In genomic region chr14:68554231-68554630, GRCh38 we compare ENCODE assay signal across 14 cellular contexts.
DNase-seq lines count a peak whose midpoint lies in the region; ATAC-seq and TF ChIP-seq lines count a peak whose summit lies in the region.
"Had no signal": no experiment of that assay in that cellular context is flagged by ENCODE, and none has a peak within 500 bp of the region (broad histone marks: within the 10 kb centered on the region; RNA-seq: fewer than 3 reads in every experiment).

No MANE protein-coding gene starts in this region.

- H2BK120ac ChIP-seq in neuronal stem cell (ENCODE audit: low read depth, low read length), result no peak overlapping the region

- POLR2A ChIA-PET in MCF 10A (lab: Yijun Ruan, JAX), result interaction anchor here (0.6 to 3.6 kb wide), 17 partner anchors 8 to 376 kb away, joined by 3 to 19 read pairs (median 4); partner anchors contain the start of gene ZFP36L1

- no peaks in the 10 kb centered on the region for H3K9me3 ChIP-seq in mammary epithelial cell (replicated peaks; ENCODE audit: insufficient read depth, low read length)
- peaks cover 2 to 8% of the 10 kb centered on the region in 2 donors for H3K9me3 ChIP-seq in neuronal stem cell (replicated peaks in 1 of 2; ENCODE audit: control insufficient read depth in 2 of 2, insufficient read depth in 1 of 2, low read depth in 1 of 2, low read length in 2 of 2)
- H3K9me3 ChIP-seq: adrenal gland, Caco-2, HAP-1 had no signal

- H3K4me2 ChIP-seq in mammary epithelial cell (ENCODE audit: insufficient read depth, low read depth, low read length) (no peak overlapping the region), neuronal stem cell (ENCODE audit: insufficient read depth, low read length, poor library complexity, severe bottlenecking) (no peak overlapping the region)

- intact Hi-C loops in MCF 10A (cut with micrococcal nuclease), result no loop called here
- intact Hi-C loops in mammary epithelial cell (cut with micrococcal nuclease), result no loop called here
- intact Hi-C loops in dendritic cell treated with granulocyte-macrophage colony-stimulating factor and Interleukin-4, amounts not matched to agents 40 ng/mL and 50 ng/mL, for 4 days (cut with micrococcal nuclease), result no loop called here

- no peak overlapping the region for H2AK5ac ChIP-seq in neuronal stem cell (ENCODE audit: low read depth, low read length)

- CTCF ChIA-PET in MCF 10A (lab: Yijun Ruan, JAX) (interaction anchor here (0.5 to 0.7 kb wide), 2 partner anchors 21 to 234 kb away, joined by 3 read pairs; no protein-coding TSS in a partner anchor), mammary epithelial cell (lab: Charles Lee; ENCODE audit: low non-redundant PET) (no interaction called here)

- H4K91ac ChIP-seq in neuronal stem cell (ENCODE audit: low read depth, low read length, poor library complexity), result no peak overlapping the region

- H3K27me3 ChIP-seq in mammary epithelial cell (ENCODE audit: insufficient read depth, low read length) (no peaks in the 10 kb centered on the region), neuronal stem cell (ENCODE audit: control insufficient read depth in 3 of 3, insufficient read depth in 3 of 3, low read depth in 1 of 3, low read length in 3 of 3) (no peaks in the 10 kb centered on the region)
- H3K27me3 ChIP-seq: adrenal gland had no signal

- no peaks in the 10 kb centered on the region for H3K9me3 Mint-ChIP-seq in MCF 10A (ENCODE audit: unreplicated experiment)
- no peaks in the 10 kb centered on the region for H3K9me3 Mint-ChIP-seq in dendritic cell treated with granulocyte-macrophage colony-stimulating factor and Interleukin-4, amounts not matched to agents 40 ng/mL and 50 ng/mL, for 4 days
- H3K9me3 Mint-ChIP-seq: activated T-cell treated with anti-CD3 and anti-CD28 coated beads, Interleukin-2, amount 50 U/mL, for 4 hours; stimulated activated naive CD8-positive, alpha-beta T cell treated with anti-CD3 and anti-CD28 coated beads, Interleukin-15, amount 100 ng/mL, for 72 hours had no signal

- H3K9ac ChIP-seq in mammary epithelial cell (ENCODE audit: insufficient read depth, low read length), result no peak overlapping the region
- H3K9ac ChIP-seq in neuronal stem cell (ENCODE audit: low read depth, low read length, poor library complexity), result no peak overlapping the region

- ATAC-seq in HG03469 (IDR thresholded peaks at IDR 0.05; ENCODE audit: unreplicated experiment), result no peak
- ATAC-seq: activated T-cell treated with anti-CD3 and anti-CD28 coated beads, Interleukin-2, amount 50 U/mL, for 4 hours; stimulated activated naive CD8-positive, alpha-beta T cell treated with anti-CD3 and anti-CD28 coated beads, Interleukin-15, amount 100 ng/mL, for 72 hours had no signal

- no peak overlapping the region for H3K14ac ChIP-seq in neuronal stem cell (ENCODE audit: low read length)

- H3K27ac ChIP-seq in mammary epithelial cell (ENCODE audit: insufficient read depth, low read depth, low read length), result no peak overlapping the region
- H3K27ac ChIP-seq in neuronal stem cell (replicated peaks; ENCODE audit: low read length), result no peak overlapping the region

- H3K4me3 ChIP-seq in mammary epithelial cell (replicated peaks in 1 of 3; ENCODE audit: insufficient read depth in 1 of 3, low read depth in 2 of 3, low read length in 3 of 3) (no peak overlapping the region), neuronal stem cell (ENCODE audit: low read length in 2 of 2) (no peak overlapping the region)
- H3K4me3 ChIP-seq: adrenal gland, HAP-1 had no signal

- no peak for TF ChIP-seq CTCF in MCF 10A (IDR thresholded peaks at IDR 0.05; ENCODE audit: unreplicated experiment)
- TF ChIP-seq CTCF in mammary epithelial cell (conservative IDR thresholded peaks at IDR 0.05 in 1 of 2, IDR thresholded peaks at IDR 0.05 in 1 of 2; ENCODE audit: extremely low read depth in 1 of 2, insufficient read depth in 1 of 2, low read depth in 1 of 2, low read length in 2 of 2), result no peak

- BruUV-seq in MCF 10A (replicated peaks; lab: Mats Ljungman, UMichigan) (no TSS peak), mammary epithelial cell (replicated peaks; lab: Mats Ljungman, UMichigan) (no TSS peak)

- H2BK5ac ChIP-seq in neuronal stem cell (ENCODE audit: low read length), result no peak overlapping the region

- peaks cover 48% of the 10 kb centered on the region for H3K4me1 Mint-ChIP-seq in MCF 10A (ENCODE audit: insufficient read depth, unreplicated experiment)
- H3K4me1 Mint-ChIP-seq in dendritic cell treated with granulocyte-macrophage colony-stimulating factor and Interleukin-4, amounts not matched to agents 40 ng/mL and 50 ng/mL, for 4 days (ENCODE audit: low read depth), result peaks cover 70% of the 10 kb centered on the region

- no peak overlapping the region for H3K4ac ChIP-seq in neuronal stem cell (ENCODE audit: low read length)

- H3K79me1 ChIP-seq in neuronal stem cell (ENCODE audit: low read depth, low read length), result no peaks in the 10 kb centered on the region

- H2AFZ ChIP-seq in mammary epithelial cell (ENCODE audit: low read depth, low read length), result no peak overlapping the region
- no peak overlapping the region for H2AFZ ChIP-seq in neuronal stem cell (ENCODE audit: low read length)

- H3K36me3 ChIP-seq in mammary epithelial cell (ENCODE audit: insufficient read depth, low read length) (no peaks in the 10 kb centered on the region), neuronal stem cell (replicated peaks in 1 of 2; ENCODE audit: control insufficient read depth in 2 of 2, insufficient read depth in 2 of 2, low read length in 2 of 2) (no peaks in the 10 kb centered on the region)
- H3K36me3 ChIP-seq: adrenal gland, HAP-1 had no signal

- H4K8ac ChIP-seq in neuronal stem cell (ENCODE audit: low read depth, low read length), result no peak overlapping the region

- peak overlapping the region; percentile 38 for H2BK15ac ChIP-seq in neuronal stem cell (ENCODE audit: low read length)

- no peak overlapping the region for H3K4me3 Mint-ChIP-seq in MCF 10A (ENCODE audit: unreplicated experiment)
- no peak overlapping the region for H3K4me3 Mint-ChIP-seq in dendritic cell treated with granulocyte-macrophage colony-stimulating factor and Interleukin-4, amounts not matched to agents 40 ng/mL and 50 ng/mL, for 4 days
- H3K4me3 Mint-ChIP-seq: activated T-cell treated with anti-CD3 and anti-CD28 coated beads, Interleukin-2, amount 50 U/mL, for 4 hours; stimulated activated naive CD8-positive, alpha-beta T cell treated with anti-CD3 and anti-CD28 coated beads, Interleukin-15, amount 100 ng/mL, for 72 hours had no signal

- H3K27me3 Mint-ChIP-seq in MCF 10A (ENCODE audit: insufficient read depth, unreplicated experiment), result no peaks in the 10 kb centered on the region
- H3K27me3 Mint-ChIP-seq in dendritic cell treated with granulocyte-macrophage colony-stimulating factor and Interleukin-4, amounts not matched to agents 40 ng/mL and 50 ng/mL, for 4 days, result no peaks in the 10 kb centered on the region
- H3K27me3 Mint-ChIP-seq: stimulated activated naive CD8-positive, alpha-beta T cell treated with anti-CD3 and anti-CD28 coated beads, Interleukin-15, amount 100 ng/mL, for 72 hours had no signal

- WGBS in mammary epithelial cell (ENCODE audit: low coverage, missing lambda C conversion rate), result 86% methylated on average over 4 of the region's 4 CpGs
- WGBS in neuronal stem cell (ENCODE audit: extremely low coverage in 2 of 2, insufficient read length in 2 of 2, insufficient replicate concordance in 1 of 2), 2 donors, result no CpG with 5 or more reads among the region's 4 CpGs

- no peak overlapping the region for H3K18ac ChIP-seq in neuronal stem cell (ENCODE audit: low read length)

- no peak overlapping the region for H2BK12ac ChIP-seq in neuronal stem cell (ENCODE audit: low read length)

- H3K4me1 ChIP-seq in mammary epithelial cell (ENCODE audit: insufficient read depth, low read length), result peaks cover 38% of the 10 kb centered on the region
- peaks cover 7 to 10% of the 10 kb centered on the region in 2 donors for H3K4me1 ChIP-seq in neuronal stem cell (ENCODE audit: control insufficient read depth in 2 of 2, insufficient read depth in 1 of 2, low read depth in 1 of 2, low read length in 2 of 2)
- H3K4me1 ChIP-seq: Caco-2 had no signal

- H3K27ac Mint-ChIP-seq in MCF 10A (ENCODE audit: low read depth, unreplicated experiment), result peak overlapping the region; percentile 98
- peak overlapping the region; percentile 81 for H3K27ac Mint-ChIP-seq in dendritic cell treated with granulocyte-macrophage colony-stimulating factor and Interleukin-4, amounts not matched to agents 40 ng/mL and 50 ng/mL, for 4 days
- H3K27ac Mint-ChIP-seq: stimulated activated naive CD8-positive, alpha-beta T cell treated with anti-CD3 and anti-CD28 coated beads, Interleukin-15, amount 100 ng/mL, for 72 hours had no signal

- H3K79me2 ChIP-seq in mammary epithelial cell (ENCODE audit: insufficient read depth, low read length), result no peaks in the 10 kb centered on the region

- peaks cover 5% of the 10 kb centered on the region for H3K36me3 Mint-ChIP-seq in MCF 10A (ENCODE audit: insufficient read depth, unreplicated experiment)
- no peaks in the 10 kb centered on the region for H3K36me3 Mint-ChIP-seq in dendritic cell treated with granulocyte-macrophage colony-stimulating factor and Interleukin-4, amounts not matched to agents 40 ng/mL and 50 ng/mL, for 4 days (ENCODE audit: low read depth)

- DNase-seq in MCF 10A (ENCODE audit: unreplicated experiment), result no peak
- DNase-seq in mammary epithelial cell, result no peak
- no peak for DNase-seq in neuronal stem cell (ENCODE audit: low spot score)
- peak; percentile 30 for DNase-seq in ureter (ENCODE audit: low spot score)
- no peak for DNase-seq in HUDEP-2 (lab: John Stamatoyannopoulos, UW; ENCODE audit: unreplicated experiment in 76 of 76)
- no peak for DNase-seq in NCI-H1694 (lab: John Stamatoyannopoulos, UW)
- DNase-seq: activated T-cell treated with anti-CD3 and anti-CD28 coated beads, Interleukin-2, amount 50 U/mL, for 4 hours; Caco-2; retina; stimulated activated naive CD8-positive, alpha-beta T cell treated with anti-CD3 and anti-CD28 coated beads, Interleukin-15, amount 100 ng/mL, for 72 hours had no signal

- dilution Hi-C loops in mammary epithelial cell (cut with HindIII; ENCODE audit: low sequenced_read_pairs), result no loop called here

- in situ Hi-C loops in mammary epithelial cell (cut with MboI; ENCODE audit: low sequenced_read_pairs in 2 of 2), result no loop called here

- H3K23ac ChIP-seq in neuronal stem cell (ENCODE audit: low read depth, low read length, poor library complexity), result no peak overlapping the region

- H4K20me1 ChIP-seq in mammary epithelial cell (ENCODE audit: insufficient read depth, low read length), result no peaks in the 10 kb centered on the region
